25 cellular contexts compared by ENCODE assay signal in the genomic region with DNA sequence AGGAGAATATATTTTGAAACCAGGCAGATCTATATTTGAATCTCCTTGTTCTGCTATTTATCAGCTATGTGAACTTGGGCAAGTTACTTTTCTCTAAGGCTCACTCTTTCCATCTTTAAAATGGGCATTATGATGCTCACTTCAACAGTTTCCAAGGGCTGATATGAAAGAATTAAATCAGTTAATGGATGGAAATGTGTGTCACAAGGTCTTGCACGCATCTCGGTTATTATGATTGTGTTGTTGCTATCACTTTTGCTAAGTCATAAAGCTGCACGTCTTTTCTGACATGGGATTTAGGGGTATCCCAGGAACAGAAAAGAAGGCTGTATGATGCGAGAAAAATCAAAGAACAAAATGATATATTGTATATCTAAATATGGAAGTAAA.
DNase-seq lines count a peak whose midpoint lies in the region; ATAC-seq, FAIRE-seq and TF ChIP-seq lines count a peak whose summit lies in the region.
"Had no signal": no experiment of that assay in that cellular context is flagged by ENCODE, and none has a peak within 500 bp of the region (broad histone marks: within the 10 kb centered on the region; RNA-seq: fewer than 3 reads in every experiment).

No MANE protein-coding gene starts in this region.

- ATAC-seq in left lobe of liver: no peak
- ATAC-seq: CD8-positive, alpha-beta T cell; K562 had no signal

- TF ChIP-seq POLR2A in breast epithelium (IDR thresholded peaks at IDR 0.05): no peak
- no peak for TF ChIP-seq POLR2A in endothelial cell of umbilical vein (IDR thresholded peaks at IDR 0.05; ENCODE audit: low read depth, low read length)
- TF ChIP-seq POLR2A in H54 (IDR thresholded peaks at IDR 0.05; ENCODE audit: low read depth, low read length): no peak

- CTCF ChIA-PET in mammary epithelial cell (lab: Charles Lee; ENCODE audit: low non-redundant PET): no interaction called here
- CTCF ChIA-PET in endothelial cell of umbilical vein (lab: Charles Lee): interaction anchor here (1.2 kb wide), 1 partner anchor 51 kb away, joined by 3 read pairs; no protein-coding TSS in a partner anchor

- no peak overlapping the region for H2AFZ ChIP-seq in mammary epithelial cell (ENCODE audit: low read depth, low read length)
- no peak overlapping the region for H2AFZ ChIP-seq in endothelial cell of umbilical vein (ENCODE audit: low read depth, low read length)

- DNase-seq in mammary epithelial cell (no peak), breast epithelium (ENCODE audit: low spot score in 2 of 2) (no peak), SJCRH30 (no peak), endothelial cell of umbilical vein (ENCODE audit: low read depth, low spot score) (no peak), H54 (ENCODE audit: insufficient read length, low spot score) (no peak), UCSD-AML1 (lab: John Stamatoyannopoulos, UW; ENCODE audit: unreplicated experiment) (no peak), left lobe of liver (ENCODE audit: low spot score) (no peak)
- DNase-seq: 8988T; AML-193; C1 segment of cervical spinal cord; Calu3; CD8-positive, alpha-beta T cell; DMS153; GDM1; MM.1S; NCI-H1048; NCI-H1417 treated with DMSO at 0.1 percent for 48 hours; NCI-H187; NCI-H446; NCI-H526; OCI-M1; Right ventricle myocardium superior had no signal

- dilution Hi-C loops in mammary epithelial cell (cut with HindIII; ENCODE audit: low sequenced_read_pairs) (no loop called here), endothelial cell of umbilical vein (cut with MboI; ENCODE audit: extremely low pct_ligation_motif_present, low sequenced_read_pairs) (no loop called here)

- H3K79me2 ChIP-seq in mammary epithelial cell (ENCODE audit: insufficient read depth, low read length): no peaks in the 10 kb centered on the region
- no peaks in the 10 kb centered on the region for H3K79me2 ChIP-seq in endothelial cell of umbilical vein (ENCODE audit: control insufficient read depth, insufficient read depth, low read length)

- no peak overlapping the region for H3K4me3 ChIP-seq in mammary epithelial cell (replicated peaks in 1 of 3; ENCODE audit: insufficient read depth in 1 of 3, low read depth in 2 of 3, low read length in 3 of 3)
- no peak overlapping the region for H3K4me3 ChIP-seq in breast epithelium
- H3K4me3 ChIP-seq in SJCRH30: no peak overlapping the region; the same call in 1 of the 2 replicates
- H3K4me3 ChIP-seq in endothelial cell of umbilical vein (replicated peaks in 1 of 3; ENCODE audit: insufficient read depth in 1 of 3, low read depth in 1 of 3, low read length in 3 of 3): no peak overlapping the region
- H3K4me3 ChIP-seq in skeletal muscle satellite cell (ENCODE audit: low read length): no peak overlapping the region
- H3K4me3 ChIP-seq: K562 had no signal

- no TSS peak for BruUV-seq in mammary epithelial cell (replicated peaks; lab: Mats Ljungman, UMichigan)
- no TSS peak for BruUV-seq in endothelial cell of umbilical vein (replicated peaks; lab: Mats Ljungman, UMichigan)

- FAIRE-seq in endothelial cell of umbilical vein (lab: Jason Lieb, UNC): no peak
- no peak for FAIRE-seq in H54 (lab: Jason Lieb, UNC)
- FAIRE-seq: GM18507, K562 had no signal

- no peak overlapping the region for H3K9ac ChIP-seq in mammary epithelial cell (ENCODE audit: insufficient read depth, low read length)
- H3K9ac ChIP-seq in endothelial cell of umbilical vein (replicated peaks; ENCODE audit: extremely low read depth, insufficient read depth, low read length): no peak overlapping the region
- H3K9ac ChIP-seq in skeletal muscle satellite cell (ENCODE audit: low read depth, low read length): no peak overlapping the region

- intact Hi-C loops in mammary epithelial cell (cut with micrococcal nuclease): no loop called here
- intact Hi-C loops in breast epithelium (cut with DNase I; ENCODE audit: low total_unique reads): loop anchor here (5.0 kb wide), 1 partner anchor 413 kb away; no protein-coding TSS in a partner anchor
- intact Hi-C loops in endothelial cell of umbilical vein (cut with micrococcal nuclease): no loop called here

- H3K9me1 ChIP-seq in endothelial cell of umbilical vein (replicated peaks; ENCODE audit: control insufficient read depth, extremely low read depth, insufficient read depth, low read length): no peaks in the 10 kb centered on the region

- POLR2A ChIA-PET in endothelial cell of umbilical vein (lab: Charles Lee): no interaction called here

- H3K4me1 ChIP-seq in mammary epithelial cell (ENCODE audit: insufficient read depth, low read length): peaks cover 6% of the 10 kb centered on the region
- H3K4me1 ChIP-seq in breast epithelium: no peaks in the 10 kb centered on the region
- H3K4me1 ChIP-seq in SJCRH30: peaks cover 51% of the 10 kb centered on the region
- no peaks in the 10 kb centered on the region for H3K4me1 ChIP-seq in endothelial cell of umbilical vein (ENCODE audit: control insufficient read depth, extremely low read depth, insufficient read depth, low read length)
- peaks cover 11% of the 10 kb centered on the region for H3K4me1 ChIP-seq in skeletal muscle satellite cell (ENCODE audit: control insufficient read depth, insufficient read depth, low read length)

- H3K9me3 ChIP-seq in mammary epithelial cell (replicated peaks; ENCODE audit: insufficient read depth, low read length): no peaks in the 10 kb centered on the region
- H3K9me3 ChIP-seq in breast epithelium: no peaks in the 10 kb centered on the region
- no peaks in the 10 kb centered on the region; the same call in 1 of the 2 replicates for H3K9me3 ChIP-seq in SJCRH30 (replicated peaks)
- no peaks in the 10 kb centered on the region for H3K9me3 ChIP-seq in endothelial cell of umbilical vein (replicated peaks; ENCODE audit: control insufficient read depth, insufficient read depth, low read length)
- H3K9me3 ChIP-seq in skeletal muscle satellite cell (replicated peaks; ENCODE audit: low read length): no peaks in the 10 kb centered on the region

- H3K36me3 ChIP-seq in mammary epithelial cell (ENCODE audit: insufficient read depth, low read length): no peaks in the 10 kb centered on the region
- H3K36me3 ChIP-seq in breast epithelium: no peaks in the 10 kb centered on the region
- no peaks in the 10 kb centered on the region for H3K36me3 ChIP-seq in SJCRH30
- no peaks in the 10 kb centered on the region for H3K36me3 ChIP-seq in endothelial cell of umbilical vein (ENCODE audit: control insufficient read depth in 2 of 2, extremely low read depth in 1 of 2, insufficient read depth in 2 of 2, low read length in 2 of 2)
- H3K36me3 ChIP-seq in skeletal muscle satellite cell (ENCODE audit: insufficient read depth, low read length): no peaks in the 10 kb centered on the region

- H3K4me2 ChIP-seq in mammary epithelial cell (ENCODE audit: insufficient read depth, low read depth, low read length) (peak overlapping the region; percentile 44), endothelial cell of umbilical vein (ENCODE audit: insufficient read depth, low read length) (no peak overlapping the region), skeletal muscle satellite cell (ENCODE audit: low read length) (peak overlapping the region; percentile 7)

- H3K27ac ChIP-seq in mammary epithelial cell (ENCODE audit: insufficient read depth, low read depth, low read length): no peak overlapping the region
- no peak overlapping the region for H3K27ac ChIP-seq in breast epithelium
- H3K27ac ChIP-seq in SJCRH30: peak overlapping the region; percentile 57; the same call in 1 of the 2 replicates
- peak overlapping the region; percentile 27 for H3K27ac ChIP-seq in endothelial cell of umbilical vein (ENCODE audit: insufficient read depth, low read depth, low read length)

- WGBS in mammary epithelial cell (ENCODE audit: low coverage, missing lambda C conversion rate): 95% methylated on average over 4 of the region's 4 CpGs

- H3K27me3 ChIP-seq in mammary epithelial cell (ENCODE audit: insufficient read depth, low read length) (no peaks in the 10 kb centered on the region), breast epithelium (no peaks in the 10 kb centered on the region), SJCRH30 (no peaks in the 10 kb centered on the region), endothelial cell of umbilical vein (ENCODE audit: control insufficient read depth in 2 of 2, insufficient read depth in 2 of 2, low read length in 2 of 2) (no peaks in the 10 kb centered on the region), skeletal muscle satellite cell (ENCODE audit: control insufficient read depth, insufficient read depth, low read length) (no peaks in the 10 kb centered on the region)

- in situ Hi-C loops in mammary epithelial cell (cut with MboI; ENCODE audit: low sequenced_read_pairs in 2 of 2): no loop called here

- no peaks in the 10 kb centered on the region for H4K20me1 ChIP-seq in mammary epithelial cell (ENCODE audit: insufficient read depth, low read length)
- no peaks in the 10 kb centered on the region for H4K20me1 ChIP-seq in endothelial cell of umbilical vein (replicated peaks; ENCODE audit: control insufficient read depth, extremely low read depth, insufficient read depth, low read length)

- TF ChIP-seq CTCF in mammary epithelial cell (conservative IDR thresholded peaks at IDR 0.05 in 1 of 2, IDR thresholded peaks at IDR 0.05 in 1 of 2; ENCODE audit: extremely low read depth in 1 of 2, insufficient read depth in 1 of 2, low read depth in 1 of 2, low read length in 2 of 2) (no peak), breast epithelium (IDR thresholded peaks at IDR 0.05) (no peak), endothelial cell of umbilical vein (IDR thresholded peaks at IDR 0.05; ENCODE audit: extremely low read depth in 1 of 2, insufficient read depth in 1 of 2, low read depth in 1 of 2, low read length in 2 of 2) (no peak)

TF ChIP-seq in endothelial cell of umbilical vein, 7 proteins besides CTCF, POLR2A, EP300 and RAD21:
- TF ChIP-seq MYC (IDR thresholded peaks at IDR 0.05; ENCODE audit: low read depth, low read length): no peak
- no peak for TF ChIP-seq FOS (IDR thresholded peaks at IDR 0.05; ENCODE audit: borderline replicate concordance, insufficient read depth, low read length)
- TF ChIP-seq POLR2AphosphoS5 (IDR thresholded peaks at IDR 0.05; ENCODE audit: insufficient read depth, low read depth, low read length): no peak
- no peak for TF ChIP-seq GATA2 (IDR thresholded peaks at IDR 0.05; ENCODE audit: insufficient read depth, insufficient read length, low read depth, low read length)
- no peak for TF ChIP-seq EZH2 (IDR thresholded peaks at IDR 0.05; ENCODE audit: borderline replicate concordance, low read depth, low read length, severe bottlenecking)
- TF ChIP-seq, protein P1, sequence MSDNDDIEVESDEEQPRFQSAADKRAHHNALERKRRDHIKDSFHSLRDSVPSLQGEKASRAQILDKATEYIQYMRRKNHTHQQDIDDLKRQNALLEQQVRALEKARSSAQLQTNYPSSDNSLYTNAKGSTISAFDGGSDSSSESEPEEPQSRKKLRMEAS (IDR thresholded peaks at IDR 0.05; ENCODE audit: insufficient read depth, insufficient read length): no peak
- TF ChIP-seq JUN (IDR thresholded peaks at IDR 0.05; ENCODE audit: borderline replicate concordance, insufficient read depth, insufficient read length, low read depth): no peak

Comparison
In these comparisons a context has a peak if more than half of its experiments do, and no peak if none do; other contexts are left out.
1. H3K27ac ChIP-seq: peak in SJCRH30 (single experiment) and endothelial cell of umbilical vein (single experiment); none in mammary epithelial cell (single experiment) and breast epithelium (0 of 2).